7 cellular contexts compared by ENCODE assay signal in the genomic region with DNA sequence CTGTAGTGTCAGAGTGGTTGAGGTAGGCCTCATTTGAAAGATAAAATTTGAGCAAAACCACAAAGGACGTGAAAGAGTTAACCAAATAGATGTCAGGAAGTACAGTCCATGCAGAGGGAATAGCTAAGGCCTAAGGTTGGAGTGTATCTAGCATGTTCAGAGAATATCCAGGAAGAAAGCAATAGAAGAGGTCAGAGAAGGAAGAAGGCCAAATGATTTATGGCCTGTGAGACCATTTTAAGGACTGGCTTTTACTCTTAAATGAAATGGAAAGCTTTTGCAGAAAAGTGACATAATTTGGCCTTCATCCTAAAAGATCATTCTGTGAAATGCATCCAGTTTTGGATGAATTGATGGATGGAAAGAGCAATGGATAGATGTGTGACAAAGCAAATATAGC.
"Had no signal": no experiment of that assay in that cellular context is flagged by ENCODE, and none has a peak within 500 bp of the region (broad histone marks: within the 10 kb centered on the region; RNA-seq: fewer than 3 reads in every experiment).

No MANE protein-coding gene starts in this region.

- FAIRE-seq: GM12878, GM12891, GM12892, GM18507, GM19239 had no signal

- DNase-seq: GDM1, GF-D8 had no signal

- H3K4me3 ChIP-seq: GM12878 had no signal

- ATAC-seq: GM12878 had no signal
